Comparison of ENCODE assay signal across 6 cellular contexts in genomic region chr10:122822973-122823690, GRCh38.
"Had no signal": no experiment of that assay in that cellular context is flagged by ENCODE, and none has a peak within 500 bp of the region (broad histone marks: within the 10 kb centered on the region; RNA-seq: fewer than 3 reads in every experiment).

No MANE protein-coding gene starts in this region.

- H3K4me1 Mint-ChIP-seq: GM23338, IgD-negative memory B cell had no signal

- ATAC-seq: GM23338, HepG2 had no signal

- H3K27ac Mint-ChIP-seq: GM23338, H9, IgD-negative memory B cell had no signal

- H3K9me3 Mint-ChIP-seq: GM23338, H9 had no signal

- DNase-seq: H9, HCEC 1CT, KBM-7 had no signal

- H3K4me3 Mint-ChIP-seq: GM23338, H9 had no signal
